ENCODE assay signal across 16 cellular contexts in the genomic region with DNA sequence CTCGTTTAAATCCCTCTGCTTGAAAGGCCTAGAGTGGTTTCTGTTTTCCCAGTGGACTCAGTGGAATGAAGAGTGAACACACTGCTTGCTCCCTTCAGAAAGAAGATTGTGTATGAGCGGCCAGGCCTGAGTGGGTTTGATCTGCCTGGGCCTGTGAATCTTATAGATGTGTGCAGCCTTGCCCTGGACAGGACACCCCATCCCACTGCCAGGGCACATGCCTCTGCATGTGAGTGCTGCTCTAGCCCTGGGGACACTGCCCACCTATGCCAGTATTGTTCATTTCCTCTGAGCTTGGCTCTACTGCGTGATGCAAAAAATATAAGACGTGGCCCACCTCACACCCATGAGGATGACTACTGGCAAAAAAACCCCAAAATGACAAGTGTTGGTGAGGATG. TPM values are rescaled to one million over a fixed set of nuclear protein-coding genes. Genes with fewer than 3 reads are reported as not detected.
DNase-seq lines count a peak whose midpoint lies in the region; ATAC-seq and TF ChIP-seq lines count a peak whose summit lies in the region.
"Had no signal": no experiment of that assay in that cellular context is flagged by ENCODE, and none has a peak within 500 bp of the region (broad histone marks: within the 10 kb centered on the region; RNA-seq: fewer than 3 reads in every experiment).

No MANE protein-coding gene starts in this region.

- intact Hi-C loops in natural killer cell (cut with micrococcal nuclease) = no loop called here
- intact Hi-C loops in upper lobe of right lung (cut with DNase I) = no loop called here

- H3K4me1 ChIP-seq in neural progenitor cell (peaks cover 25% of the 10 kb centered on the region), upper lobe of right lung (no peaks in the 10 kb centered on the region)

- no peaks in the 10 kb centered on the region for H4K20me1 ChIP-seq in neural progenitor cell (ENCODE audit: low read depth)

- no peaks in the 10 kb centered on the region for H3K79me2 ChIP-seq in neural progenitor cell (ENCODE audit: low read depth)

- peaks cover 16% of the 10 kb centered on the region for H3F3A ChIP-seq in neural progenitor cell (ENCODE audit: low read depth)

- H3K27me3 ChIP-seq in neural progenitor cell = peaks cover 3% of the 10 kb centered on the region
- H3K27me3 ChIP-seq in upper lobe of right lung = peaks cover 13% of the 10 kb centered on the region

- no peak for ATAC-seq in natural killer cell treated with Interleukin-12 subunit alpha and Interleukin-12 subunit beta and Interleukin-15 and Interleukin-18, amount 100 ng/mL, for 72 hours
- ATAC-seq in natural killer cell (no peak), upper lobe of right lung (no peak), GM18861 (IDR thresholded peaks at IDR 0.05; ENCODE audit: unreplicated experiment) (no peak), HG03159 (IDR thresholded peaks at IDR 0.05; ENCODE audit: unreplicated experiment) (no peak), HG03045 (IDR thresholded peaks at IDR 0.05; ENCODE audit: unreplicated experiment) (no peak)
- ATAC-seq: HepG2 had no signal

- H3K9me3 ChIP-seq in neural progenitor cell (ENCODE audit: low read depth) (no peaks in the 10 kb centered on the region), upper lobe of right lung (no peaks in the 10 kb centered on the region)

- no peak overlapping the region for H3K4me3 ChIP-seq in neural progenitor cell
- H3K4me3 ChIP-seq in upper lobe of right lung = no peak overlapping the region
- H3K4me3 ChIP-seq: GM23338 had no signal

- no peak overlapping the region for H2AFZ ChIP-seq in neural progenitor cell (replicated peaks)
- H2AFZ ChIP-seq: GM23338 had no signal

- H3K27ac Mint-ChIP-seq in natural killer cell treated with Interleukin-12 subunit alpha and Interleukin-12 subunit beta and Interleukin-15 and Interleukin-18, amount 100 ng/mL, for 72 hours = no peak overlapping the region
- H3K27ac Mint-ChIP-seq in natural killer cell (no peak overlapping the region), neural progenitor cell (peak overlapping the region; percentile 63)
- H3K27ac Mint-ChIP-seq: B cell; CD4-positive, alpha-beta memory T cell; GM23338 had no signal

- H3K27me3 Mint-ChIP-seq in natural killer cell treated with Interleukin-12 subunit alpha and Interleukin-12 subunit beta and Interleukin-15 and Interleukin-18, amount 100 ng/mL, for 72 hours = peaks cover 40 to 44% of the 10 kb centered on the region in 2 donors
- H3K27me3 Mint-ChIP-seq in natural killer cell (ENCODE audit: low read depth in 2 of 2) (peaks cover 25 to 34% of the 10 kb centered on the region in 2 donors), neural progenitor cell (ENCODE audit: insufficient read depth, low read depth) (peaks cover 16% of the 10 kb centered on the region)

- H3K36me3 Mint-ChIP-seq in natural killer cell treated with Interleukin-12 subunit alpha and Interleukin-12 subunit beta and Interleukin-15 and Interleukin-18, amount 100 ng/mL, for 72 hours = no peaks in the 10 kb centered on the region
- no peaks in the 10 kb centered on the region for H3K36me3 Mint-ChIP-seq in natural killer cell
- no peaks in the 10 kb centered on the region for H3K36me3 Mint-ChIP-seq in neural progenitor cell
- H3K36me3 Mint-ChIP-seq: CD4-positive, alpha-beta memory T cell had no signal

- H3K9ac ChIP-seq in neural progenitor cell = no peak overlapping the region

- H3K27ac ChIP-seq in cingulate gyrus (ENCODE audit: low read depth, low read length) (peak overlapping the region; percentile 26), neural progenitor cell (no peak overlapping the region), upper lobe of right lung (no peak overlapping the region)
- H3K27ac ChIP-seq: C4-2B had no signal

- peaks cover 4 to 7% of the 10 kb centered on the region in 2 donors for H3K4me1 Mint-ChIP-seq in natural killer cell treated with Interleukin-12 subunit alpha and Interleukin-12 subunit beta and Interleukin-15 and Interleukin-18, amount 100 ng/mL, for 72 hours (ENCODE audit: low read depth in 2 of 2)
- H3K4me1 Mint-ChIP-seq in natural killer cell (peaks cover 0 to 4% of the 10 kb centered on the region in 2 donors), neural progenitor cell (peaks cover 49% of the 10 kb centered on the region)

- H3K4me2 ChIP-seq in neural progenitor cell = no peak overlapping the region
- H3K4me2 ChIP-seq: GM23338 had no signal

- peak; percentile 56 for DNase-seq in natural killer cell treated with Interleukin-12 subunit alpha and Interleukin-12 subunit beta and Interleukin-15 and Interleukin-18, amount 100 ng/mL, for 72 hours (ENCODE audit: low spot score)
- DNase-seq in natural killer cell (no peak), neural progenitor cell (ENCODE audit: low spot score) (no peak), upper lobe of right lung (peak; percentile 15)
- DNase-seq: CD4-positive, alpha-beta memory T cell; DMS53; GF-D8; H7 had no signal

- H3K4me3 Mint-ChIP-seq in natural killer cell treated with Interleukin-12 subunit alpha and Interleukin-12 subunit beta and Interleukin-15 and Interleukin-18, amount 100 ng/mL, for 72 hours = no peak overlapping the region
- H3K4me3 Mint-ChIP-seq in natural killer cell (no peak overlapping the region), neural progenitor cell (no peak overlapping the region)
- H3K4me3 Mint-ChIP-seq: B cell; CD4-positive, alpha-beta memory T cell; GM23338 had no signal

- TF ChIP-seq CTCF in natural killer cell (IDR thresholded peaks at IDR 0.05) (no peak), neural progenitor cell (IDR thresholded peaks at IDR 0.05) (no peak), upper lobe of right lung (IDR thresholded peaks at IDR 0.05) (no peak)

- H3K36me3 ChIP-seq in neural progenitor cell (no peaks in the 10 kb centered on the region), upper lobe of right lung (no peaks in the 10 kb centered on the region)

- no peaks in the 10 kb centered on the region for H3K9me3 Mint-ChIP-seq in natural killer cell treated with Interleukin-12 subunit alpha and Interleukin-12 subunit beta and Interleukin-15 and Interleukin-18, amount 100 ng/mL, for 72 hours
- H3K9me3 Mint-ChIP-seq in natural killer cell = no peaks in the 10 kb centered on the region
- no peaks in the 10 kb centered on the region for H3K9me3 Mint-ChIP-seq in neural progenitor cell
- H3K9me3 Mint-ChIP-seq: CD4-positive, alpha-beta memory T cell; GM23338 had no signal

RNA-seq across cellular contexts. Expression of a gene that starts 27.2 kb away (rescaled TPM):
- 1 to 10 TPM; 2.3 to 2.6 TPM for total RNA-seq in natural killer cell treated with Interleukin-12 subunit alpha and Interleukin-12 subunit beta and Interleukin-15 and Interleukin-18, amount 100 ng/mL, for 72 hours
- 10 to 100 TPM in 1 of 3 donors, 1 to 10 TPM in 2; 5.8 to 18.8 (median 7.8) TPM for total RNA-seq in natural killer cell
- 19.5 and 27.4 TPM in 2 replicates for total RNA-seq in neural progenitor cell (ENCODE audit: low replicate concordance)
- 10.4 TPM for total RNA-seq in upper lobe of right lung

Comparison
In these comparisons a context has a peak if more than half of its experiments do, and no peak if none do; other contexts are left out.
1. DNase-seq: peak in natural killer cell treated with Interleukin-12 subunit alpha and Interleukin-12 subunit beta and Interleukin-15 and Interleukin-18, amount 100 ng/mL, for 72 hours (single experiment) and upper lobe of right lung (single experiment); none in natural killer cell (single experiment) and neural progenitor cell (single experiment).